In the genomic region with DNA sequence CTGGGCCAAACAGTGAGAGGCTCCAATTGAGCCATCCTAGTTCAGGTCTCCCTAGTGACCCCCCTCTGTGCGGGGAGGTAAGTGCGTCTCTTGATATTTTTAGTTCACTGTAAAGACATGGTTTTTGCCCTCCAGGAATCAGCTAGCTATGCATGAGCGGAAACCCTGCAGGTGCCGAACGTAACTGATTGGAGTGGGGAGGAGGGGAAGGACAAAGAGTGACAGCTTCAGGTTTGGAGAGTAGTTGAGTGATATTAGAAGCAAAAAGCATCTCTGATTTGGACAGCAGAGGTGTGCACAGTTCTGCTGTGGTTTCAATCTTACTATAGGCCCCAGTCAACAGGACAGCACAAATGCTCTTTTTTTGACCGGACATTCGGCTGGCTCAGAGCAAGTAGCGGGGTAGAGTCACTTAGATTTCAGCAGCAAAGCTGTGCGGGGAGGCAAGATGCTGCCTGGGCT, we compare ENCODE assay signal across 2 cellular contexts.
TF ChIP-seq lines count a peak whose summit lies in the region.

No MANE protein-coding gene starts in this region.

TF ChIP-seq in GM12878, 131 proteins besides CTCF, POLR2A, EP300 and RAD21:
- TF ChIP-seq RUNX3 (IDR thresholded peaks at IDR 0.05; ENCODE audit: low read length), result 0 out of 2 replicates have a peak, but pooled peaks have one; percentile 24
- TF ChIP-seq DPF2 (IDR thresholded peaks at IDR 0.05), result no peak

TF ChIP-seq in SK-N-SH, 30 proteins besides CTCF, POLR2A, EP300 and RAD21:
- no peak for TF ChIP-seq RCOR1 (IDR thresholded peaks at IDR 0.05; ENCODE audit: low read length)
- TF ChIP-seq, protein P1, sequence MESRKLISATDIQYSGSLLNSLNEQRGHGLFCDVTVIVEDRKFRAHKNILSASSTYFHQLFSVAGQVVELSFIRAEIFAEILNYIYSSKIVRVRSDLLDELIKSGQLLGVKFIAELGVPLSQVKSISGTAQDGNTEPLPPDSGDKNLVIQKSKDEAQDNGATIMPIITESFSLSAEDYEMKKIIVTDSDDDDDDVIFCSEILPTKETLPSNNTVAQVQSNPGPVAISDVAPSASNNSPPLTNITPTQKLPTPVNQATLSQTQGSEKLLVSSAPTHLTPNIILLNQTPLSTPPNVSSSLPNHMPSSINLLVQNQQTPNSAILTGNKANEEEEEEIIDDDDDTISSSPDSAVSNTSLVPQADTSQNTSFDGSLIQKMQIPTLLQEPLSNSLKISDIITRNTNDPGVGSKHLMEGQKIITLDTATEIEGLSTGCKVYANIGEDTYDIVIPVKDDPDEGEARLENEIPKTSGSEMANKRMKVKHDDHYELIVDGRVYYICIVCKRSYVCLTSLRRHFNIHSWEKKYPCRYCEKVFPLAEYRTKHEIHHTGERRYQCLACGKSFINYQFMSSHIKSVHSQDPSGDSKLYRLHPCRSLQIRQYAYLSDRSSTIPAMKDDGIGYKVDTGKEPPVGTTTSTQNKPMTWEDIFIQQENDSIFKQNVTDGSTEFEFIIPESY (IDR thresholded peaks at IDR 0.05; ENCODE audit: borderline replicate concordance, low read depth), result no peak
- TF ChIP-seq CHD2 (IDR thresholded peaks at IDR 0.05; ENCODE audit: low read length, partially characterized antibody), result no peak
- no peak for TF ChIP-seq TAF1 (IDR thresholded peaks at IDR 0.05; ENCODE audit: borderline replicate concordance, low read depth, low read length)
- TF ChIP-seq, protein P2, sequence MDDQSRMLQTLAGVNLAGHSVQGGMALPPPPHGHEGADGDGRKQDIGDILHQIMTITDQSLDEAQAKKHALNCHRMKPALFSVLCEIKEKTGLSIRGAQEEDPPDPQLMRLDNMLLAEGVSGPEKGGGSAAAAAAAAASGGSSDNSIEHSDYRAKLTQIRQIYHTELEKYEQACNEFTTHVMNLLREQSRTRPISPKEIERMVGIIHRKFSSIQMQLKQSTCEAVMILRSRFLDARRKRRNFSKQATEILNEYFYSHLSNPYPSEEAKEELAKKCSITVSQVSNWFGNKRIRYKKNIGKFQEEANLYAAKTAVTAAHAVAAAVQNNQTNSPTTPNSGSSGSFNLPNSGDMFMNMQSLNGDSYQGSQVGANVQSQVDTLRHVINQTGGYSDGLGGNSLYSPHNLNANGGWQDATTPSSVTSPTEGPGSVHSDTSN (IDR thresholded peaks at IDR 0.05), result no peak
- no peak for TF ChIP-seq GATA2 (CRISPR knock-in tag; IDR thresholded peaks at IDR 0.05)
